19 cellular contexts compared by ENCODE assay signal in genomic region chr19:36652958-36653357, GRCh38.
"Had no signal": no experiment of that assay in that cellular context is flagged by ENCODE, and none has a peak within 500 bp of the region (broad histone marks: within the 10 kb centered on the region; RNA-seq: fewer than 3 reads in every experiment).

No MANE protein-coding gene starts in this region.

- FAIRE-seq: astrocyte had no signal

- ATAC-seq: activated CD4-positive, CD25-positive, alpha-beta regulatory T cell treated with anti-CD3 and anti-CD28 coated beads, Interleukin-2, amount 50 U/mL, for 24 hours; activated CD8-positive, alpha-beta T cell treated with anti-CD3 and anti-CD28 coated beads for 36 hours; activated T-cell treated with anti-CD3 and anti-CD28 coated beads, Interleukin-2, amount 50 U/mL, for 72 hours had no signal

- H3K27ac ChIP-seq: Peyer's patch, RWPE1, SJSA1 had no signal

- DNase-seq: activated CD4-positive, alpha-beta T cell treated with anti-CD3 and anti-CD28 coated beads for 4 hours; activated CD8-positive, alpha-beta memory T cell treated with anti-CD3 and anti-CD28 coated beads, Interleukin-2, amount 50 U/mL, for 4 hours; activated CD8-positive, alpha-beta T cell treated with anti-CD3 and anti-CD28 coated beads for 36 hours; activated gamma-delta T cell treated with Interleukin-2 at 50 U/mL for 16 hours; activated naive CD4-positive, alpha-beta T cell treated with anti-CD3 and anti-CD28 coated beads, Interleukin-2, amount 50 U/mL, for 16 hours; activated T-cell treated with anti-CD3 and anti-CD28 coated beads, Interleukin-2, amount 50 U/mL, for 72 hours; amygdala; KG1; NCI-H1048; NCI-H1417 treated with DMSO at 0.1 percent for 48 hours; NCI-H187; NCI-H226; NCI-H526 treated with DMSO at 0.1 percent for 48 hours; Peyer's patch; SHP77 had no signal

- H3K4me3 ChIP-seq: Peyer's patch, SJSA1 had no signal

- H3K4me1 ChIP-seq: Peyer's patch, SJSA1 had no signal

- H3K27me3 ChIP-seq: Peyer's patch, SJSA1 had no signal
